In genomic region chr1:2290171-2290578, GRCh38 we compare ENCODE assay signal across 9 cellular contexts.
DNase-seq lines count a peak whose midpoint lies in the region; ATAC-seq and TF ChIP-seq lines count a peak whose summit lies in the region.
"Had no signal": no experiment of that assay in that cellular context is flagged by ENCODE, and none has a peak within 500 bp of the region (broad histone marks: within the 10 kb centered on the region; RNA-seq: fewer than 3 reads in every experiment).

No MANE protein-coding gene starts in this region.

- DNase-seq in activated naive CD8-positive, alpha-beta T cell treated with anti-CD3 and anti-CD28 coated beads for 36 hours: no peak
- no peak for DNase-seq in NCI-H128 (lab: John Stamatoyannopoulos, UW; ENCODE audit: unreplicated experiment)
- DNase-seq in NCI-H774 (lab: John Stamatoyannopoulos, UW): no peak
- no peak for DNase-seq in C1 segment of cervical spinal cord (lab: John Stamatoyannopoulos, UW)

- no peak for TF ChIP-seq CTCF in GM12875 (IDR thresholded peaks at IDR 0.05; ENCODE audit: borderline replicate concordance, insufficient read depth, low read depth, low read length)

- H3K4me1 ChIP-seq in mucosa of rectum (ENCODE audit: control insufficient read depth in 2 of 2, insufficient read depth in 2 of 2, low read length in 2 of 2): peaks cover 30 to 31% of the 10 kb centered on the region in 2 donors

- no peaks in the 10 kb centered on the region for H3K27me3 Mint-ChIP-seq in activated naive CD8-positive, alpha-beta T cell treated with anti-CD3 and anti-CD28 coated beads for 36 hours

- H3K36me3 ChIP-seq in mucosa of rectum (ENCODE audit: control insufficient read depth in 2 of 2, insufficient read depth in 2 of 2, low read length in 2 of 2): no peaks in the 10 kb centered on the region

- H3K27ac ChIP-seq in mucosa of rectum (ENCODE audit: low read depth in 2 of 2, low read length in 2 of 2): peak overlapping the region; percentile 78 to 84
- H3K27ac ChIP-seq: KMS-11 had no signal

- H3K9me3 ChIP-seq in mucosa of rectum (ENCODE audit: control insufficient read depth in 2 of 2, low read length in 2 of 2): no peaks in the 10 kb centered on the region

- H3K4me3 ChIP-seq in GM12875 (ENCODE audit: low read depth, low read length) (peak overlapping the region; percentile 6), mucosa of rectum (ENCODE audit: low read length in 2 of 2) (peak overlapping the region in 1 of 2 donors; percentile 50)

- ATAC-seq in HG02798 (IDR thresholded peaks at IDR 0.05; ENCODE audit: poor library complexity, unreplicated experiment): peak; percentile 26
- ATAC-seq in HG03457 (IDR thresholded peaks at IDR 0.05; ENCODE audit: unreplicated experiment): no peak

- peak overlapping the region; percentile 98 for H3K27ac Mint-ChIP-seq in activated naive CD8-positive, alpha-beta T cell treated with anti-CD3 and anti-CD28 coated beads for 36 hours

- H3K9me3 Mint-ChIP-seq in activated naive CD8-positive, alpha-beta T cell treated with anti-CD3 and anti-CD28 coated beads for 36 hours: no peaks in the 10 kb centered on the region

- H3K4me3 Mint-ChIP-seq in activated naive CD8-positive, alpha-beta T cell treated with anti-CD3 and anti-CD28 coated beads for 36 hours: peak overlapping the region; percentile 76

- H3K4me1 Mint-ChIP-seq in activated naive CD8-positive, alpha-beta T cell treated with anti-CD3 and anti-CD28 coated beads for 36 hours: peaks cover 67% of the 10 kb centered on the region

- no peaks in the 10 kb centered on the region for H3K27me3 ChIP-seq in mucosa of rectum (ENCODE audit: control insufficient read depth in 2 of 2, insufficient read depth in 2 of 2, low read length in 2 of 2)

- peaks cover 11% of the 10 kb centered on the region for H3K36me3 Mint-ChIP-seq in activated naive CD8-positive, alpha-beta T cell treated with anti-CD3 and anti-CD28 coated beads for 36 hours

- H3K9ac ChIP-seq in mucosa of rectum (ENCODE audit: low read depth in 1 of 2, low read length in 2 of 2): peak overlapping the region in 1 of 2 donors; percentile 36
- H3K9ac ChIP-seq: KMS-11 had no signal
